Comparison of ENCODE assay signal across 12 cellular contexts in the genomic region with DNA sequence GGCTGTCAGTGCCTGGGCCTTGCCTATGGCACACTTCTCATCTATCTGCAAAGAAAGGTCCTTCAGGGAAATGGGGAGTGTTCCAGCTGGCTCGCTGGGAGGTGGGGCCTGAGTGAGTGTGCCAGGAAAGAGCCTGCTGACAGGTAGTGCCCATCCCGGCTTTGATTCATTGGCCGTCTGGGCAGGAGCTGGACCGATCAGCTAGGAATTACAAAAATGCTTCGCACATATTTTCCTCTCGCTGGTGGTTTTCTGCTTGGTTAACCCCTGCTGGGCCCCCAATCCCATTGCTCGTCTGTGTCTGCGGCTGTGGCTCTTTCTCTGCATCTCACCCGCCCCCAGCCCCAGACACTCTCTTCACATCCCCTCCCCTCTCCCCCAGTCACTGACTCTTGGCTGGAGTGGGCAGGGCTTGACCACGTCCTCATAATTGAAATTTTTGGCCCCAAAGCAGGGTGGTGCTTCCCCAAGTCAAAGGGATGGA. TPM values are rescaled to one million over a fixed set of nuclear protein-coding genes. Genes with fewer than 3 reads are reported as not detected.
DNase-seq lines count a peak whose midpoint lies in the region; ATAC-seq and TF ChIP-seq lines count a peak whose summit lies in the region.
"Had no signal": no experiment of that assay in that cellular context is flagged by ENCODE, and none has a peak within 500 bp of the region (broad histone marks: within the 10 kb centered on the region; RNA-seq: fewer than 3 reads in every experiment).

No MANE protein-coding gene starts in this region.

- ATAC-seq in left cardiac atrium (peak; percentile 42 to 77), Right ventricle myocardium inferior (no peak), GM18517 (IDR thresholded peaks at IDR 0.05; ENCODE audit: unreplicated experiment) (no peak)
- no peak for ATAC-seq in activated T-helper 17 cell treated with anti-CD3 and anti-CD28 coated beads, Interleukin-2, amount 50 U/mL, for 72 hours (replicated peaks)
- ATAC-seq: GM12878 had no signal

- no peak overlapping the region for H3K4me3 ChIP-seq in lower leg skin (ENCODE audit: low read depth, poor library complexity, severe bottlenecking)
- H3K4me3 ChIP-seq: GM12878 had no signal

- H3K4me1 Mint-ChIP-seq in activated T-helper 17 cell treated with anti-CD3 and anti-CD28 coated beads, Interleukin-2, amount 50 U/mL, for 72 hours = no peaks in the 10 kb centered on the region
- H3K4me1 Mint-ChIP-seq in type B pancreatic cell (ENCODE audit: unreplicated experiment) = peaks cover 27% of the 10 kb centered on the region

- peaks cover 5% of the 10 kb centered on the region for H3K36me3 Mint-ChIP-seq in activated T-helper 17 cell treated with anti-CD3 and anti-CD28 coated beads, Interleukin-2, amount 50 U/mL, for 72 hours (ENCODE audit: low read depth)
- no peaks in the 10 kb centered on the region for H3K36me3 Mint-ChIP-seq in type B pancreatic cell

- H3K27ac Mint-ChIP-seq in activated T-helper 17 cell treated with anti-CD3 and anti-CD28 coated beads, Interleukin-2, amount 50 U/mL, for 72 hours = peak overlapping the region; percentile 65
- no peak overlapping the region for H3K27ac Mint-ChIP-seq in type B pancreatic cell

- TF ChIP-seq POLR2A in lower leg skin (IDR thresholded peaks at IDR 0.05) = no peak

- H3K9me3 Mint-ChIP-seq in activated T-helper 17 cell treated with anti-CD3 and anti-CD28 coated beads, Interleukin-2, amount 50 U/mL, for 72 hours = no peaks in the 10 kb centered on the region
- no peaks in the 10 kb centered on the region for H3K9me3 Mint-ChIP-seq in type B pancreatic cell

- H3K27me3 Mint-ChIP-seq in activated T-helper 17 cell treated with anti-CD3 and anti-CD28 coated beads, Interleukin-2, amount 50 U/mL, for 72 hours = no peaks in the 10 kb centered on the region
- peaks cover 3% of the 10 kb centered on the region for H3K27me3 Mint-ChIP-seq in type B pancreatic cell

- no peak for TF ChIP-seq CTCF in lower leg skin (IDR thresholded peaks at IDR 0.05)
- TF ChIP-seq CTCF in type B pancreatic cell (conservative IDR thresholded peaks at IDR 0.05) = no peak

- intact Hi-C loops in left cardiac atrium (cut with DNase I) = no loop called here
- intact Hi-C loops in Right ventricle myocardium inferior (cut with DNase I) = no loop called here
- intact Hi-C loops in lower leg skin (cut with DNase I; ENCODE audit: low total_unique reads) = no loop called here

- 73 to 76% methylated on average over 10 of the region's 10 CpGs for WGBS in lower leg skin, 2 donors

- no peak overlapping the region for H3K4me3 Mint-ChIP-seq in activated T-helper 17 cell treated with anti-CD3 and anti-CD28 coated beads, Interleukin-2, amount 50 U/mL, for 72 hours
- no peak overlapping the region for H3K4me3 Mint-ChIP-seq in type B pancreatic cell

- DNase-seq in left cardiac atrium = no peak
- no peak for DNase-seq in Right ventricle myocardium inferior (ENCODE audit: missing footprints)
- peak; percentile 95 for DNase-seq in iris pigment epithelial cell (ENCODE audit: low read depth)
- DNase-seq in lower leg skin (ENCODE audit: low spot score in 2 of 2) = no peak
- DNase-seq in NCI-H2171 (lab: John Stamatoyannopoulos, UW) = no peak
- no peak for DNase-seq in type B pancreatic cell (ENCODE audit: extremely low spot score, unreplicated experiment)
- DNase-seq: activated CD4-positive, CD25-positive, alpha-beta regulatory T cell treated with anti-CD3 and anti-CD28 coated beads, Interleukin-2, amount 50 U/mL, for 72 hours; hypothalamus; right cardiac atrium had no signal

RNA-seq across cellular contexts. Expression of a gene that starts 10.8 kb away (rescaled TPM):
- 1 to 10 TPM in 1 of 2 donors, under 1 TPM in 1; 0.94 to 7.0 TPM for total RNA-seq in left cardiac atrium
- total RNA-seq in Right ventricle myocardium inferior = 0.27 TPM
- total RNA-seq in activated T-helper 17 cell treated with anti-CD3 and anti-CD28 coated beads, Interleukin-2, amount 50 U/mL, for 72 hours = 100 to 1,000 TPM; 175 to 300 TPM
- total RNA-seq in lower leg skin = 10 to 100 TPM in 1 of 4 donors, 1 to 10 TPM in 3; 5.2 to 11.8 (median 7.0) TPM
- 3.8 and 9.8 TPM in 2 replicates for total RNA-seq in type B pancreatic cell (ENCODE audit: low replicate concordance)

RNA-seq across cellular contexts. Expression of a gene that starts 30.9 kb away (rescaled TPM):
- 1 to 10 TPM in 1 of 2 donors, under 1 TPM in 1; 0.56 to 1.4 TPM for total RNA-seq in left cardiac atrium
- total RNA-seq in Right ventricle myocardium inferior = 0.19 TPM
- total RNA-seq in activated T-helper 17 cell treated with anti-CD3 and anti-CD28 coated beads, Interleukin-2, amount 50 U/mL, for 72 hours = 10 to 100 TPM; 41.1 to 88.6 TPM
- under 1 TPM in 3 of 4 donors, not detected in 1; 0.27 to 0.34 (median 0.29) TPM for total RNA-seq in lower leg skin
- total RNA-seq in type B pancreatic cell (ENCODE audit: low replicate concordance) = not detected in 2 replicates

RNA-seq across cellular contexts. Expression of a gene that starts 53.6 kb away (rescaled TPM):
- 1 to 10 TPM; 7.4 to 9.4 TPM for total RNA-seq in left cardiac atrium
- total RNA-seq in Right ventricle myocardium inferior = 8.2 TPM
- 1 to 10 TPM; 4.6 to 4.8 TPM for total RNA-seq in activated T-helper 17 cell treated with anti-CD3 and anti-CD28 coated beads, Interleukin-2, amount 50 U/mL, for 72 hours
- 10 to 100 TPM; 16.3 to 38.1 (median 22.6) TPM for total RNA-seq in lower leg skin
- 11.4 TPM in 2 replicates for total RNA-seq in type B pancreatic cell (ENCODE audit: low replicate concordance)

Comparison
In these comparisons a context has a peak if more than half of its experiments do, and no peak if none do; other contexts are left out.
1. ATAC-seq: peak in left cardiac atrium (2 of 2); none in Right ventricle myocardium inferior (single experiment), activated T-helper 17 cell treated with anti-CD3 and anti-CD28 coated beads, Interleukin-2, amount 50 U/mL, for 72 hours (single experiment) and GM18517 (single experiment).
2. RNA of a gene that starts 10.8 kb away (total RNA-seq): 175 to 300 TPM in activated T-helper 17 cell treated with anti-CD3 and anti-CD28 coated beads, Interleukin-2, amount 50 U/mL, for 72 hours; 5.2 to 11.8 TPM in lower leg skin, 0.94 to 7.0 TPM in left cardiac atrium, 3.8 to 9.8 TPM in type B pancreatic cell and 0.27 TPM in Right ventricle myocardium inferior (single experiment); every median in the first group is over 10 times any median in the second.
3. RNA of a gene that starts 30.9 kb away (total RNA-seq): 41.1 to 88.6 TPM in activated T-helper 17 cell treated with anti-CD3 and anti-CD28 coated beads, Interleukin-2, amount 50 U/mL, for 72 hours; 0.56 to 1.4 TPM in left cardiac atrium, 0.27 to 0.34 TPM in lower leg skin, 0.19 TPM in Right ventricle myocardium inferior (single experiment) and not detected in type B pancreatic cell; every median in the first group is over 10 times any median in the second.